1 cellular context compared by ENCODE assay signal in genomic region chr12:54579696-54580333, GRCh38.
TF ChIP-seq lines count a peak whose summit lies in the region.

No MANE protein-coding gene starts in this region.

TF ChIP-seq in HepG2, 621 proteins besides CTCF, POLR2A, EP300 and RAD21:
- TF ChIP-seq YY1 (IDR thresholded peaks at IDR 0.05; ENCODE audit: insufficient read depth, insufficient replicate concordance, low read depth, low read length) = no peak
- no peak for TF ChIP-seq KAT8 (CRISPR knock-in tag; IDR thresholded peaks at IDR 0.05)
- no peak for TF ChIP-seq NFIB (CRISPR knock-in tag; IDR thresholded peaks at IDR 0.05; ENCODE audit: borderline replicate concordance)
- TF ChIP-seq ZBTB1 (CRISPR knock-in tag; IDR thresholded peaks at IDR 0.05; ENCODE audit: borderline replicate concordance) = no peak
- TF ChIP-seq SCMH1 (CRISPR knock-in tag; IDR thresholded peaks at IDR 0.05; ENCODE audit: borderline replicate concordance) = no peak
- no peak for TF ChIP-seq KIAA2018 (CRISPR knock-in tag; IDR thresholded peaks at IDR 0.05; ENCODE audit: borderline replicate concordance)
- TF ChIP-seq ZNF331 (CRISPR knock-in tag; IDR thresholded peaks at IDR 0.05) = peak; percentile 14; the same call in 1 of the 2 replicates
- no peak for TF ChIP-seq ZNF17 (CRISPR knock-in tag; IDR thresholded peaks at IDR 0.05)
- TF ChIP-seq ZFX (CRISPR knock-in tag; IDR thresholded peaks at IDR 0.05; ENCODE audit: low read depth) = peak; percentile 62
- no peak for TF ChIP-seq ATF7 (IDR thresholded peaks at IDR 0.05)
- no peak for TF ChIP-seq ATF7 (CRISPR knock-in tag; IDR thresholded peaks at IDR 0.05)
- no peak for TF ChIP-seq FOXO1 (CRISPR knock-in tag; IDR thresholded peaks at IDR 0.05)
- TF ChIP-seq, protein P1, sequence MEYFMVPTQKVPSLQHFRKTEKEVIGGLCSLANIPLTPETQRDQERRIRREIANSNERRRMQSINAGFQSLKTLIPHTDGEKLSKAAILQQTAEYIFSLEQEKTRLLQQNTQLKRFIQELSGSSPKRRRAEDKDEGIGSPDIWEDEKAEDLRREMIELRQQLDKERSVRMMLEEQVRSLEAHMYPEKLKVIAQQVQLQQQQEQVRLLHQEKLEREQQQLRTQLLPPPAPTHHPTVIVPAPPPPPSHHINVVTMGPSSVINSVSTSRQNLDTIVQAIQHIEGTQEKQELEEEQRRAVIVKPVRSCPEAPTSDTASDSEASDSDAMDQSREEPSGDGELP (IDR thresholded peaks at IDR 0.05; ENCODE audit: borderline replicate concordance, low read depth) = peak; percentile 78; the same call in 1 of the 2 replicates
- peak; percentile 77 for TF ChIP-seq XRCC5 (optimal IDR thresholded peaks at IDR 0.05; ENCODE audit: low read length)
- TF ChIP-seq DNMT3B (CRISPR knock-in tag; conservative IDR thresholded peaks at IDR 0.05) = no peak
- TF ChIP-seq ZNF343 (CRISPR knock-in tag; IDR thresholded peaks at IDR 0.05) = no peak
- TF ChIP-seq SMC3 (IDR thresholded peaks at IDR 0.05; ENCODE audit: low read length) = peak; percentile 13; the same call in 1 of the 2 replicates
- no peak for TF ChIP-seq ZUFSP (CRISPR knock-in tag; IDR thresholded peaks at IDR 0.05; ENCODE audit: borderline replicate concordance)
- no peak for TF ChIP-seq HMG20B (CRISPR knock-in tag; conservative IDR thresholded peaks at IDR 0.05)
- peak; percentile 71 for TF ChIP-seq STAG1 (CRISPR knock-in tag; IDR thresholded peaks at IDR 0.05)
- TF ChIP-seq ZNF768 (CRISPR knock-in tag; IDR thresholded peaks at IDR 0.05) = no peak
- no peak for TF ChIP-seq ADNP (CRISPR knock-in tag; IDR thresholded peaks at IDR 0.05)
- 0 out of 2 replicates have a peak, but pooled peaks have one; percentile 23 for TF ChIP-seq RNF2 (conservative IDR thresholded peaks at IDR 0.05; ENCODE audit: low read depth)
- no peak for TF ChIP-seq ZNF83 (CRISPR knock-in tag; IDR thresholded peaks at IDR 0.05; ENCODE audit: borderline replicate concordance)
- TF ChIP-seq, protein P2, sequence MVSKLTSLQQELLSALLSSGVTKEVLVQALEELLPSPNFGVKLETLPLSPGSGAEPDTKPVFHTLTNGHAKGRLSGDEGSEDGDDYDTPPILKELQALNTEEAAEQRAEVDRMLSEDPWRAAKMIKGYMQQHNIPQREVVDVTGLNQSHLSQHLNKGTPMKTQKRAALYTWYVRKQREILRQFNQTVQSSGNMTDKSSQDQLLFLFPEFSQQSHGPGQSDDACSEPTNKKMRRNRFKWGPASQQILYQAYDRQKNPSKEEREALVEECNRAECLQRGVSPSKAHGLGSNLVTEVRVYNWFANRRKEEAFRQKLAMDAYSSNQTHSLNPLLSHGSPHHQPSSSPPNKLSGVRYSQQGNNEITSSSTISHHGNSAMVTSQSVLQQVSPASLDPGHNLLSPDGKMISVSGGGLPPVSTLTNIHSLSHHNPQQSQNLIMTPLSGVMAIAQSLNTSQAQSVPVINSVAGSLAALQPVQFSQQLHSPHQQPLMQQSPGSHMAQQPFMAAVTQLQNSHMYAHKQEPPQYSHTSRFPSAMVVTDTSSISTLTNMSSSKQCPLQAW (CRISPR knock-in tag; IDR thresholded peaks at IDR 0.05) = 0 out of 2 replicates have a peak, but pooled peaks have one; percentile 22
- TF ChIP-seq, protein P3, sequence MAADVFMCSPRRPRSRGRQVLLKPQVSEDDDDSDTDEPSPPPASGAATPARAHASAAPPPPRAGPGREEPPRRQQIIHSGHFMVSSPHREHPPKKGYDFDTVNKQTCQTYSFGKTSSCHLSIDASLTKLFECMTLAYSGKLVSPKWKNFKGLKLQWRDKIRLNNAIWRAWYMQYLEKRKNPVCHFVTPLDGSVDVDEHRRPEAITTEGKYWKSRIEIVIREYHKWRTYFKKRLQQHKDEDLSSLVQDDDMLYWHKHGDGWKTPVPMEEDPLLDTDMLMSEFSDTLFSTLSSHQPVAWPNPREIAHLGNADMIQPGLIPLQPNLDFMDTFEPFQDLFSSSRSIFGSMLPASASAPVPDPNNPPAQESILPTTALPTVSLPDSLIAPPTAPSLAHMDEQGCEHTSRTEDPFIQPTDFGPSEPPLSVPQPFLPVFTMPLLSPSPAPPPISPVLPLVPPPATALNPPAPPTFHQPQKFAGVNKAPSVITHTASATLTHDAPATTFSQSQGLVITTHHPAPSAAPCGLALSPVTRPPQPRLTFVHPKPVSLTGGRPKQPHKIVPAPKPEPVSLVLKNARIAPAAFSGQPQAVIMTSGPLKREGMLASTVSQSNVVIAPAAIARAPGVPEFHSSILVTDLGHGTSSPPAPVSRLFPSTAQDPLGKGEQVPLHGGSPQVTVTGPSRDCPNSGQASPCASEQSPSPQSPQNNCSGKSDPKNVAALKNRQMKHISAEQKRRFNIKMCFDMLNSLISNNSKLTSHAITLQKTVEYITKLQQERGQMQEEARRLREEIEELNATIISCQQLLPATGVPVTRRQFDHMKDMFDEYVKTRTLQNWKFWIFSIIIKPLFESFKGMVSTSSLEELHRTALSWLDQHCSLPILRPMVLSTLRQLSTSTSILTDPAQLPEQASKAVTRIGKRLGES (CRISPR knock-in tag; IDR thresholded peaks at IDR 0.05; ENCODE audit: borderline replicate concordance) = no peak
- TF ChIP-seq ZNF496 (CRISPR knock-in tag; IDR thresholded peaks at IDR 0.05; ENCODE audit: insufficient replicate concordance) = no peak
- TF ChIP-seq HMGXB4 (CRISPR knock-in tag; IDR thresholded peaks at IDR 0.05; ENCODE audit: borderline replicate concordance in 1 of 2, low read depth in 1 of 2) = 0 out of 4 replicates have a peak, but pooled peaks of 1 of the 2 experiments have one; percentile 25
- TF ChIP-seq HMGA1 (CRISPR knock-in tag; conservative IDR thresholded peaks at IDR 0.05) = no peak
- no peak for TF ChIP-seq FOXP1 (IDR thresholded peaks at IDR 0.05)
- no peak for TF ChIP-seq FOXP1 (CRISPR knock-in tag; IDR thresholded peaks at IDR 0.05)
- TF ChIP-seq ZFY (CRISPR knock-in tag; IDR thresholded peaks at IDR 0.05) = peak; percentile 41; the same call in 1 of the 2 replicates
- no peak for TF ChIP-seq ZFP36L1 (CRISPR knock-in tag; IDR thresholded peaks at IDR 0.05)
